Comparison of ENCODE assay signal across 10 cellular contexts in genomic region chr4:169330811-169331210, GRCh38.
"Had no signal": no experiment of that assay in that cellular context is flagged by ENCODE, and none has a peak within 500 bp of the region (broad histone marks: within the 10 kb centered on the region; RNA-seq: fewer than 3 reads in every experiment).

No MANE protein-coding gene starts in this region.

- H3K4me1 ChIP-seq: HAP-1 had no signal

- H3K4me3 ChIP-seq: GM23248, HAP-1 had no signal

- FAIRE-seq: HepG2 had no signal

- H3K27ac ChIP-seq: GM23248, HL-60 had no signal

- ATAC-seq: HCT116, HepG2 had no signal

- H3K9ac ChIP-seq: GM23248 had no signal

- H3K36me3 ChIP-seq: HAP-1 had no signal

- H2AFZ ChIP-seq: GM23248 had no signal

- H3K36me3 Mint-ChIP-seq: IgD-negative memory B cell had no signal

- H3K9me3 ChIP-seq: HAP-1 had no signal

- H3K27ac Mint-ChIP-seq: HFFc6, IgD-negative memory B cell had no signal

- DNase-seq: GM23248, GOT3, H7, HFFc6, KG1 had no signal

- H3K9me3 Mint-ChIP-seq: HFFc6, IgD-negative memory B cell had no signal

- H3K4me3 Mint-ChIP-seq: HFFc6 had no signal
